In genomic region chr20:10034717-10035571, GRCh38 we compare ENCODE assay signal across 8 cellular contexts.
A peak's percentile ranks its signal among the peaks of the same experiment; 100 is the strongest.
DNase-seq lines count a peak whose midpoint lies in the region; ATAC-seq and TF ChIP-seq lines count a peak whose summit lies in the region.

ANKEF1 (plus strand) TSS chr20:10034987; CDS start chr20:10038302, 3,315 bp downstream.

- ATAC-seq in GM19452 (IDR thresholded peaks at IDR 0.05; ENCODE audit: unreplicated experiment), result peak; percentile 91
- peak; percentile 59 for ATAC-seq in HG03575 (IDR thresholded peaks at IDR 0.05; ENCODE audit: extremely low read depth, insufficient number of reproducible peaks, low FRiP score, unreplicated experiment)

- peak; percentile 90 for DNase-seq in NCI-H748 treated with DMSO at 0.1 percent for 48 hours (lab: John Stamatoyannopoulos, UW)
- DNase-seq in activated CD8-positive, alpha-beta memory T cell treated with anti-CD3 and anti-CD28 coated beads, Interleukin-2, amount 50 U/mL, for 24 hours (ENCODE audit: extremely low read depth), result peak; percentile 30
- peak; percentile 71 for DNase-seq in epithelial cell of esophagus (ENCODE audit: low read depth)
- DNase-seq in midbrain (lab: John Stamatoyannopoulos, UW), result peak; percentile 49
- peak; percentile 44 to 73 for DNase-seq in stimulated activated CD8-positive, alpha-beta memory T cell treated with anti-CD3 and anti-CD28 coated beads, Interleukin-2, amount 100 ng/mL, for 1 hour (ENCODE audit: low read depth in 2 of 2)

- H3K4me3 ChIP-seq in epithelial cell of esophagus (ENCODE audit: low read length), result peak within 1 kb of the TSS; percentile 50

- TF ChIP-seq CTCF in C4-2B (conservative IDR thresholded peaks at IDR 0.05) (no peak), epithelial cell of esophagus (IDR thresholded peaks at IDR 0.05; ENCODE audit: insufficient read depth, low read depth, low read length, missing control alignments) (no peak)

- H3K27ac ChIP-seq in C4-2B, result peak within 1 kb of the TSS; percentile 87

Comparison
In these comparisons a context has a peak if more than half of its experiments do, and no peak if none do; other contexts are left out.
1. Peak in every context shown above with its lines: DNase-seq, ATAC-seq, H3K4me3 ChIP-seq and H3K27ac ChIP-seq.
2. DNase-seq: peak in every context shown above with its lines; median percentile 90 in NCI-H748 treated with DMSO at 0.1 percent for 48 hours; 71 in epithelial cell of esophagus; 58 in stimulated activated CD8-positive, alpha-beta memory T cell treated with anti-CD3 and anti-CD28 coated beads, Interleukin-2, amount 100 ng/mL, for 1 hour; 49 in midbrain; 30 in activated CD8-positive, alpha-beta memory T cell treated with anti-CD3 and anti-CD28 coated beads, Interleukin-2, amount 50 U/mL, for 24 hours.